ENCODE assay signal across 29 cellular contexts in genomic region chr3:186042521-186043202, GRCh38.
"Had no signal": no experiment of that assay in that cellular context is flagged by ENCODE, and none has a peak within 500 bp of the region (broad histone marks: within the 10 kb centered on the region; RNA-seq: fewer than 3 reads in every experiment).

No MANE protein-coding gene starts in this region.

- H3K9ac ChIP-seq: KMS-11, SK-N-SH had no signal

- H3K27ac ChIP-seq: breast epithelium, KMS-11, SJCRH30, VCaP had no signal

- H3K4me3 ChIP-seq: breast epithelium, MG63, SJCRH30 had no signal

- H3K4me1 ChIP-seq: breast epithelium had no signal

- DNase-seq: activated CD4-positive, alpha-beta memory T cell treated with anti-CD3 and anti-CD28 coated beads, Interleukin-2, amount 10 ng/mL, durations not matched to agents 7 days and 5 days; activated CD4-positive, alpha-beta T cell treated with anti-CD3 and anti-CD28 coated beads for 36 hours; activated CD4-positive, alpha-beta T cell treated with anti-CD3 and anti-CD28 coated beads, Interleukin-2, amount 50 U/mL, for 1 hour; activated gamma-delta T cell treated with Interleukin-2 at 50 U/mL for 16 hours; activated naive CD4-positive, alpha-beta T cell treated with anti-CD3 and anti-CD28 coated beads, Interleukin-2, amount 10 ng/mL, durations not matched to agents 7 days and 5 days; activated naive CD8-positive, alpha-beta T cell treated with anti-CD3 and anti-CD28 coated beads for 36 hours; activated T-cell treated with anti-CD3 and anti-CD28 coated beads for 4 hours; activated T-cell treated with anti-CD3 and anti-CD28 coated beads, Interleukin-2, amount 50 U/mL, for 48 hours; anterior cingulate cortex; caudate nucleus; MG63; MV-4-11; NCI-H1092 treated with DMSO at 0.1 percent for 48 hours; NCI-H1417 treated with DMSO at 0.1 percent for 48 hours; NCI-H1694 treated with DMSO at 0.1 percent for 48 hours; NCI-H2029 treated with DMSO at 0.1 percent for 48 hours; NCI-H524 treated with DMSO at 0.1 percent for 48 hours; NCI-H82; OCI-M1; RPMI8226; SJCRH30; SK-N-SH; T-helper 1 cell had no signal

- H3K9me3 ChIP-seq: MG63, SJCRH30, SK-N-SH had no signal

- H3K4me2 ChIP-seq: KMS-11, SK-N-SH had no signal

- ATAC-seq: activated CD4-positive, alpha-beta T cell treated with anti-CD3 and anti-CD28 coated beads for 36 hours; activated T-helper 17 cell treated with anti-CD3 and anti-CD28 coated beads, Interleukin-2, amount 50 U/mL, for 72 hours; Panc1; Right ventricle myocardium inferior had no signal

- H3K27me3 ChIP-seq: breast epithelium, MG63, SJCRH30 had no signal

- H3K36me3 ChIP-seq: breast epithelium had no signal
